Comparison of ENCODE assay signal across 1 cellular context in genomic region chr2:231780123-231780908, GRCh38.
TF ChIP-seq lines count a peak whose summit lies in the region.

No MANE protein-coding gene starts in this region.

TF ChIP-seq in neural cell, 6 proteins besides CTCF, POLR2A, EP300 and RAD21:
- TF ChIP-seq REST (IDR thresholded peaks at IDR 0.05; ENCODE audit: borderline replicate concordance), result no peak
- TF ChIP-seq SMC3 (conservative IDR thresholded peaks at IDR 0.05; ENCODE audit: poor library complexity), result no peak
- no peak for TF ChIP-seq TAF1 (IDR thresholded peaks at IDR 0.05; ENCODE audit: low read depth)
- no peak for TF ChIP-seq MXI1 (conservative IDR thresholded peaks at IDR 0.05; ENCODE audit: poor library complexity, severe bottlenecking)
- TF ChIP-seq EZH2 (IDR thresholded peaks at IDR 0.05; ENCODE audit: borderline replicate concordance, insufficient read depth, low read length, poor library complexity, severe bottlenecking), result no peak
TF ChIP-seq in neural cell: peak in this region for 0.
